23 cellular contexts compared by ENCODE assay signal in genomic region chr22:46397951-46398350, GRCh38.
"Had no signal": no experiment of that assay in that cellular context is flagged by ENCODE, and none has a peak within 500 bp of the region (broad histone marks: within the 10 kb centered on the region; RNA-seq: fewer than 3 reads in every experiment).

No MANE protein-coding gene starts in this region.

- DNase-seq: colonic mucosa; cortex of kidney; dermis blood vessel endothelial cell; dorsolateral prefrontal cortex; effector CD4-positive, alpha-beta T cell; effector CD8-positive, alpha-beta T cell; effector memory CD4-positive, alpha-beta T cell; effector memory CD8-positive, alpha-beta T cell; erythroblast; esophagus squamous epithelium; foreskin fibroblast; foreskin keratinocyte; foreskin melanocyte; gastrocnemius medialis; glutamatergic neuron; head of caudate nucleus; heart left ventricle; heart right ventricle had no signal

- H3K27me3 ChIP-seq: colonic mucosa, dorsolateral prefrontal cortex, esophagus muscularis mucosa, esophagus squamous epithelium, foreskin keratinocyte, gastrocnemius medialis, heart left ventricle, heart right ventricle had no signal

- H3K27ac Mint-ChIP-seq: dendritic cell treated with granulocyte-macrophage colony-stimulating factor and Interleukin-4, amounts not matched to agents 40 ng/mL and 50 ng/mL, for 4 days had no signal

- H3K9me3 ChIP-seq: colonic mucosa, esophagus muscularis mucosa, esophagus squamous epithelium, gastrocnemius medialis, gastroesophageal sphincter, heart left ventricle, heart right ventricle had no signal

- H3K4me1 ChIP-seq: colonic mucosa, esophagus muscularis mucosa, esophagus squamous epithelium, foreskin keratinocyte, gastrocnemius medialis, gastroesophageal sphincter, heart left ventricle, heart right ventricle had no signal

- H3K36me3 ChIP-seq: colonic mucosa, esophagus muscularis mucosa, gastrocnemius medialis, gastroesophageal sphincter, heart right ventricle had no signal

- H3K4me3 ChIP-seq: colonic mucosa, coronary artery, dorsolateral prefrontal cortex, esophagus muscularis mucosa, esophagus squamous epithelium, gastrocnemius medialis, gastroesophageal sphincter, heart left ventricle, heart right ventricle had no signal

- H3K27ac ChIP-seq: colonic mucosa, coronary artery, dorsolateral prefrontal cortex, epithelial cell of prostate, esophagus muscularis mucosa, esophagus squamous epithelium, foreskin keratinocyte, gastrocnemius medialis, gastroesophageal sphincter, heart left ventricle, heart right ventricle had no signal

- H3K9me3 Mint-ChIP-seq: dendritic cell treated with granulocyte-macrophage colony-stimulating factor and Interleukin-4, amounts not matched to agents 40 ng/mL and 50 ng/mL, for 4 days; effector memory CD8-positive, alpha-beta T cell had no signal

- H3K4me3 Mint-ChIP-seq: dendritic cell treated with granulocyte-macrophage colony-stimulating factor and Interleukin-4, amounts not matched to agents 40 ng/mL and 50 ng/mL, for 4 days; effector memory CD8-positive, alpha-beta T cell had no signal
